In genomic region chr19:16899566-16900075, GRCh38 we compare ENCODE assay signal across 7 cellular contexts. TPM values are rescaled to one million over a fixed set of nuclear protein-coding genes. Genes with fewer than 3 reads are reported as not detected.
DNase-seq lines count a peak whose midpoint lies in the region; ATAC-seq and TF ChIP-seq lines count a peak whose summit lies in the region.

No MANE protein-coding gene starts in this region.

- H3K36me3 ChIP-seq in thyroid gland, result no peaks in the 10 kb centered on the region

- peaks cover 0 to 7% of the 10 kb centered on the region in 2 donors for H3K4me1 ChIP-seq in thyroid gland

- WGBS in thyroid gland, 2 donors, result 25 to 29% methylated on average over 7 of the region's 7 CpGs

- H3K27me3 ChIP-seq in thyroid gland, result no peaks in the 10 kb centered on the region

- no peak for TF ChIP-seq POLR2A in thyroid gland (IDR thresholded peaks at IDR 0.05)

- H3K27ac Mint-ChIP-seq in activated T-helper 17 cell treated with anti-CD3 and anti-CD28 coated beads, Interleukin-2, amount 50 U/mL, for 72 hours, result peak overlapping the region; percentile 34
- H3K27ac Mint-ChIP-seq in immature natural killer cell, result peak overlapping the region in 3 of 6 donors; percentile 18 to 61 (median 42)

- DNase-seq in GDM1 (lab: John Stamatoyannopoulos, UW) (peak; percentile 23), immature natural killer cell (peak; percentile 49 to 52 (median 50)), ureter (ENCODE audit: low spot score) (no peak), thyroid gland (no peak)

- TF ChIP-seq CTCF in LNCAP (IDR thresholded peaks at IDR 0.05), result peak; percentile 49; the same call in 1 of the 2 replicates
- TF ChIP-seq CTCF in thyroid gland (IDR thresholded peaks at IDR 0.05), result peak in 2 of 6 experiments; percentile 23 to 30

- no peaks in the 10 kb centered on the region for H3K4me1 Mint-ChIP-seq in activated T-helper 17 cell treated with anti-CD3 and anti-CD28 coated beads, Interleukin-2, amount 50 U/mL, for 72 hours
- peaks cover 21 to 24% of the 10 kb centered on the region in 2 donors for H3K4me1 Mint-ChIP-seq in immature natural killer cell

- no peak overlapping the region for H3K27ac ChIP-seq in thyroid gland

- H3K4me3 ChIP-seq in thyroid gland (replicated peaks in 1 of 3), result no peak overlapping the region

- peak; percentile 21 for ATAC-seq in activated T-helper 17 cell treated with anti-CD3 and anti-CD28 coated beads, Interleukin-2, amount 50 U/mL, for 72 hours (replicated peaks)
- ATAC-seq in GM21447 (IDR thresholded peaks at IDR 0.05; ENCODE audit: unreplicated experiment), result no peak

- intact Hi-C loops in thyroid gland (cut with DNase I), result no loop called here

- no peaks in the 10 kb centered on the region for H3K9me3 ChIP-seq in thyroid gland

- H3K9me3 Mint-ChIP-seq in activated T-helper 17 cell treated with anti-CD3 and anti-CD28 coated beads, Interleukin-2, amount 50 U/mL, for 72 hours, result no peaks in the 10 kb centered on the region
- no peaks in the 10 kb centered on the region for H3K9me3 Mint-ChIP-seq in immature natural killer cell

- no peaks in the 10 kb centered on the region for H3K27me3 Mint-ChIP-seq in activated T-helper 17 cell treated with anti-CD3 and anti-CD28 coated beads, Interleukin-2, amount 50 U/mL, for 72 hours
- H3K27me3 Mint-ChIP-seq in immature natural killer cell (ENCODE audit: low read depth in 3 of 3), result peaks cover 18 to 31% (median 28%) of the 10 kb centered on the region in 3 donors

- no peaks in the 10 kb centered on the region for H3K36me3 Mint-ChIP-seq in activated T-helper 17 cell treated with anti-CD3 and anti-CD28 coated beads, Interleukin-2, amount 50 U/mL, for 72 hours (ENCODE audit: low read depth)
- no peaks in the 10 kb centered on the region for H3K36me3 Mint-ChIP-seq in immature natural killer cell

- peak overlapping the region; percentile 3 for H3K4me3 Mint-ChIP-seq in activated T-helper 17 cell treated with anti-CD3 and anti-CD28 coated beads, Interleukin-2, amount 50 U/mL, for 72 hours
- H3K4me3 Mint-ChIP-seq in immature natural killer cell, result peak overlapping the region in 2 of 5 donors; percentile 38 to 48

RNA-seq across cellular contexts. Expression of gene F2RL3, which starts 10.8 kb away (rescaled TPM):
- total RNA-seq in activated T-helper 17 cell treated with anti-CD3 and anti-CD28 coated beads, Interleukin-2, amount 50 U/mL, for 72 hours, result not detected
- under 1 TPM in 2 of 3 donors, not detected in 1; 0.48 TPM for polyA plus RNA-seq in immature natural killer cell
- 2.6 TPM for total RNA-seq in ureter
- total RNA-seq in thyroid gland, result 10 to 100 TPM in 3 of 4 donors, 1 to 10 TPM in 1; 9.9 to 44.2 (median 12.6) TPM

Comparison
In these comparisons a context has a peak if more than half of its experiments do, and no peak if none do; other contexts are left out.
1. DNase-seq: peak in GDM1 (single experiment) and immature natural killer cell (3 of 3); none in ureter (single experiment) and thyroid gland (0 of 2).